ENCODE assay signal across 11 cellular contexts in the genomic region with DNA sequence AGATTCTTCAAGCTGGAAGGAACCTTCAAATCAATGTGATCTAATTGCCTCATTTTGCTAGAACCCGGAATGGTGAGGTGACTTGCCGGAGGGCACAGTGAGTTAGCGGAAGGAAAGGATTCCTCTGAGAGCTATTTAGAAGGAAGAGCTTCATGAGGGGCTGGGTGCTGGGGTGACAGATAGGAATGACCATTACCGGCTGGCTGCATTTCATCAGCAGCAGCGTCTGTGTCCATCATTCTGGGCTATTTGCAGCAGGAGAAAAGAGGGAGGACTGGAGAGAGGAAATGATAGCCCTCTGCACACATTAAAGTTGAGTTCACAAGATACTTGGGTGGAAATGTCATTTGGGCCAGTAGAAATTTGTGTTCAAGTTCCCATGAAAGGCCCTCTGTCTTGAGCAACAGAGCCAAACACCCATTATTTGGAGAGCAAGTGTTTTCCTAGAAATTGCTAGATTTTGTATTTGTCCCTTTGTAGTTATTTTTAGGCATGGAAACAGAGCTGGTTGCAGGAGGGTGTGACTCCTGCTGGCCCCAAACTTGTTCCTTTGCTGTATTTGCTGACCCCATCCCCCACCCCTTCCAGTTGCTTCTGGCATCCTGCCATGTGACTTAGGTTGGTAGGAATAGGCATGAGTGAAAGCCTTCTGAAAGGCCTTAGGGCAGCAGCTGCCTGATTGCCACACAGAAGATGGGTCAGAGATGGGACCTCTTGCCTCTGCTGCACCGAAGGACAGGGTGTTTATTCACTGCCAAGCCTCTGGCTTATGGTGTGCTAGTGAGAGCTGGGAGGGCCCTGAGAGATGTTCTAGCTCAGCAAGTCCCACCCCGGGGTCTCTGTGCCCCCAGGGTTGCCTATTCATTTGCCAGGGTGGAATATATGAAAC.
A peak's percentile ranks its signal among the peaks of the same experiment; 100 is the strongest.
DNase-seq lines count a peak whose midpoint lies in the region; ATAC-seq and TF ChIP-seq lines count a peak whose summit lies in the region.
"Had no signal": no experiment of that assay in that cellular context is flagged by ENCODE, and none has a peak within 500 bp of the region (broad histone marks: within the 10 kb centered on the region; RNA-seq: fewer than 3 reads in every experiment).

No MANE protein-coding gene starts in this region.

- POLR2A ChIA-PET in RWPE1 (lab: Yijun Ruan, JAX; ENCODE audit: low non-redundant PET) = no interaction called here
- POLR2A ChIA-PET in activated CD4-positive, alpha-beta memory T cell treated with anti-CD3 and anti-CD28 coated beads, Interleukin-2, amount 10 ng/mL, durations not matched to agents 7 days and 5 days (lab: Charles Lee) = interaction anchor here (0.9 to 1.3 kb wide), 2 partner anchors 16 to 21 kb away, joined by 3 to 4 read pairs; no protein-coding TSS in a partner anchor

- no peaks in the 10 kb centered on the region for H3K79me2 ChIP-seq in GM23248 (ENCODE audit: insufficient read depth)

- H3K9ac ChIP-seq in GM23248 = no peak overlapping the region

- H3K27ac ChIP-seq in GM23248 (no peak overlapping the region), RWPE1 (peak overlapping the region; percentile 86), foreskin keratinocyte (no peak overlapping the region)

- 77 to 83% methylated on average over 7 of the region's 7 CpGs for WGBS in GM23248 (ENCODE audit: low coverage in 1 of 2, low lambda C conversion rate in 2 of 2, missing lambda C conversion rate in 2 of 2), 2 experiments

- peaks cover 19 to 64% (median 42%) of the 10 kb centered on the region in 3 donors for H3K27me3 Mint-ChIP-seq in CD14-positive monocyte (ENCODE audit: low read depth in 3 of 3)
- H3K27me3 Mint-ChIP-seq in activated CD4-positive, alpha-beta memory T cell treated with anti-CD3 and anti-CD28 coated beads, Interleukin-2, amount 10 ng/mL, durations not matched to agents 7 days and 5 days = no peaks in the 10 kb centered on the region

- peak; percentile 46 for ATAC-seq in foreskin keratinocyte
- ATAC-seq in HG02938 (IDR thresholded peaks at IDR 0.05; ENCODE audit: unreplicated experiment) = no peak

- in situ Hi-C loops in GM23248 (cut with MboI) = no loop called here

- peaks cover 0 to 5% (median 0%) of the 10 kb centered on the region in 7 donors for H3K9me3 Mint-ChIP-seq in CD14-positive monocyte
- H3K9me3 Mint-ChIP-seq in activated CD4-positive, alpha-beta memory T cell treated with anti-CD3 and anti-CD28 coated beads, Interleukin-2, amount 10 ng/mL, durations not matched to agents 7 days and 5 days = no peaks in the 10 kb centered on the region
- H3K9me3 Mint-ChIP-seq: activated B cell treated with CpG ODN at 0.5 μM for 24 hours had no signal

- H3K27me3 ChIP-seq in GM23248 (replicated peaks; ENCODE audit: insufficient read depth) = no peaks in the 10 kb centered on the region
- H3K27me3 ChIP-seq in foreskin keratinocyte = no peaks in the 10 kb centered on the region

- H3K9me2 ChIP-seq in GM23248 (ENCODE audit: insufficient read depth) = no peaks in the 10 kb centered on the region

- H3K27ac Mint-ChIP-seq in CD14-positive monocyte = no peak overlapping the region
- H3K27ac Mint-ChIP-seq in activated CD4-positive, alpha-beta memory T cell treated with anti-CD3 and anti-CD28 coated beads, Interleukin-2, amount 10 ng/mL, durations not matched to agents 7 days and 5 days = no peak overlapping the region
- H3K27ac Mint-ChIP-seq: activated B cell treated with CpG ODN at 0.5 μM for 24 hours had no signal

- CTCF ChIA-PET in RWPE1 (lab: Yijun Ruan, JAX) = interaction anchor here (0.7 to 1.1 kb wide), 2 partner anchors 12 to 144 kb away, joined by 3 read pairs; no protein-coding TSS in a partner anchor
- CTCF ChIA-PET in activated CD4-positive, alpha-beta memory T cell treated with anti-CD3 and anti-CD28 coated beads, Interleukin-2, amount 10 ng/mL, durations not matched to agents 7 days and 5 days (lab: Charles Lee) = no interaction called here

- no peak overlapping the region for H2AFZ ChIP-seq in GM23248

- H3K4me1 Mint-ChIP-seq in CD14-positive monocyte = no peaks in the 10 kb centered on the region
- H3K4me1 Mint-ChIP-seq in activated CD4-positive, alpha-beta memory T cell treated with anti-CD3 and anti-CD28 coated beads, Interleukin-2, amount 10 ng/mL, durations not matched to agents 7 days and 5 days = no peaks in the 10 kb centered on the region
- H3K4me1 Mint-ChIP-seq: activated B cell treated with CpG ODN at 0.5 μM for 24 hours had no signal

- intact Hi-C loops in CD14-positive monocyte (cut with micrococcal nuclease) = no loop called here

- no peak for TF ChIP-seq CTCF in RWPE1 (conservative IDR thresholded peaks at IDR 0.05; ENCODE audit: low read depth)
- TF ChIP-seq CTCF in foreskin keratinocyte (conservative IDR thresholded peaks at IDR 0.05) = no peak
- no peak for TF ChIP-seq CTCF in CD14-positive monocyte (IDR thresholded peaks at IDR 0.05)

- H3K4me2 ChIP-seq in GM23248 (ENCODE audit: unreplicated experiment) = no peak overlapping the region

- peak; percentile 41 for DNase-seq in GM23248
- DNase-seq in RWPE1 (ENCODE audit: low spot score) = peak; percentile 69
- peak; percentile 24 to 66 for DNase-seq in foreskin keratinocyte
- DNase-seq in putamen (ENCODE audit: low spot score) = peak; percentile 20
- DNase-seq in DMS53 (lab: John Stamatoyannopoulos, UW) = no peak
- DNase-seq in CD14-positive monocyte (ENCODE audit: low spot score) = no peak
- DNase-seq in activated CD4-positive, alpha-beta memory T cell treated with anti-CD3 and anti-CD28 coated beads, Interleukin-2, amount 10 ng/mL, durations not matched to agents 7 days and 5 days = no peak
- DNase-seq: activated B cell treated with CpG ODN at 0.5 μM for 24 hours; activated effector memory CD4-positive, alpha-beta T cell treated with Interleukin-2 at 50 U/mL for 16 hours; effector CD4-positive, alpha-beta T cell had no signal

- no peaks in the 10 kb centered on the region for H4K20me1 ChIP-seq in GM23248 (ENCODE audit: insufficient read depth)

- H3F3A ChIP-seq in GM23248 (ENCODE audit: insufficient read depth) = no peaks in the 10 kb centered on the region

- no peaks in the 10 kb centered on the region for H3K9me3 ChIP-seq in GM23248 (ENCODE audit: low read depth)

- no peak overlapping the region for H3K4me3 ChIP-seq in GM23248

- H3K4me1 ChIP-seq in GM23248 (ENCODE audit: insufficient read depth) (peaks cover 5% of the 10 kb centered on the region; the same call in 1 of the 2 replicates), foreskin keratinocyte (peaks cover 6% of the 10 kb centered on the region)

- H3K36me3 Mint-ChIP-seq in CD14-positive monocyte = no peaks in the 10 kb centered on the region
- H3K36me3 Mint-ChIP-seq in activated CD4-positive, alpha-beta memory T cell treated with anti-CD3 and anti-CD28 coated beads, Interleukin-2, amount 10 ng/mL, durations not matched to agents 7 days and 5 days (ENCODE audit: low read depth) = no peaks in the 10 kb centered on the region

- H3K36me3 ChIP-seq in GM23248 (ENCODE audit: low read depth) = no peaks in the 10 kb centered on the region

- peak overlapping the region in 1 of 2 donors; percentile 47 for H3K4me3 Mint-ChIP-seq in CD14-positive monocyte
- H3K4me3 Mint-ChIP-seq in activated CD4-positive, alpha-beta memory T cell treated with anti-CD3 and anti-CD28 coated beads, Interleukin-2, amount 10 ng/mL, durations not matched to agents 7 days and 5 days = no peak overlapping the region
- H3K4me3 Mint-ChIP-seq: activated B cell treated with CpG ODN at 0.5 μM for 24 hours had no signal

Comparison
In these comparisons a context has a peak if more than half of its experiments do, and no peak if none do; other contexts are left out.
1. DNase-seq: peak in GM23248 (single experiment), RWPE1 (single experiment), foreskin keratinocyte (2 of 2) and putamen (single experiment); none in DMS53 (single experiment), CD14-positive monocyte (single experiment) and activated CD4-positive, alpha-beta memory T cell treated with anti-CD3 and anti-CD28 coated beads, Interleukin-2, amount 10 ng/mL, durations not matched to agents 7 days and 5 days (single experiment).